ENCODE assay signal across 29 cellular contexts in the genomic region with DNA sequence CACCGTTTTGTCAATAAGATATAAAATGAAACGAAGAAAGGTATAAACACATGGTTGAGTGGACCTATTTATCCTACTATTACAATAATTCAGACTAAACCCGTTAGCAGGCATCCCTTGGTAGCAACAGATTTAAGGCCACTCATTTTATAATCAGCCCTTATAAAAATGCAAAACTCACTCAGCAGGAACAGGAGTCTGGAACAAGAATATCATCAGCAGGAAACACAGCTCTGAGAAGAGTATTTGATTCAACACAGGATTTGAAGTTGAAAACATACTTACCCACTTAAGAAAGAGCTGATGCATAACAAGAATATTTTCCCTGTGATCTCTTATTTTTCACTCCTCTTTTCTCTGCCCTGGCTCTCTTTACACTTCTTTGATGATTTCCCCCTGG.
DNase-seq lines count a peak whose midpoint lies in the region; ATAC-seq lines count a peak whose summit lies in the region.
"Had no signal": no experiment of that assay in that cellular context is flagged by ENCODE, and none has a peak within 500 bp of the region (broad histone marks: within the 10 kb centered on the region; RNA-seq: fewer than 3 reads in every experiment).

No MANE protein-coding gene starts in this region.

- H3K27ac ChIP-seq in Karpas-422 (ENCODE audit: low read length), result no peak overlapping the region
- peak overlapping the region; percentile 94 for H3K27ac ChIP-seq in SK-N-MC
- peak overlapping the region; percentile 19 for H3K27ac ChIP-seq in mesodermal cell (ENCODE audit: low read depth, low read length, severe bottlenecking)
- H3K27ac ChIP-seq: BLaER1 treated with 17β-estradiol and CSF1 and Interleukin-3, amounts not matched to agents 10 nM and 100 nM; pancreas; right atrium auricular region; spleen had no signal

- H3K79me2 ChIP-seq in Karpas-422 (ENCODE audit: low read length), result no peaks in the 10 kb centered on the region

- peak overlapping the region; percentile 68 for H2AFZ ChIP-seq in Karpas-422 (ENCODE audit: low read length)

- H3K9me3 Mint-ChIP-seq in activated CD4-positive, alpha-beta T cell treated with anti-CD3 and anti-CD28 coated beads, Interleukin-2, amount 10 ng/mL, durations not matched to agents 7 days and 5 days, result no peaks in the 10 kb centered on the region
- H3K9me3 Mint-ChIP-seq: WTC11 had no signal

- H3K9ac ChIP-seq in Karpas-422 (ENCODE audit: low read length), result no peak overlapping the region
- H3K9ac ChIP-seq in SK-N-MC (ENCODE audit: insufficient read length), result peak overlapping the region; percentile 61
- H3K9ac ChIP-seq: BLaER1 treated with 17β-estradiol and CSF1 and Interleukin-3, amounts not matched to agents 10 nM and 100 nM had no signal

- no peaks in the 10 kb centered on the region for H3K27me3 ChIP-seq in Karpas-422 (ENCODE audit: low read length)
- H3K27me3 ChIP-seq: BLaER1 treated with 17β-estradiol and CSF1 and Interleukin-3, amounts not matched to agents 10 nM and 100 nM; pancreas; right atrium auricular region; spleen had no signal

- no peak overlapping the region for H3K4me2 ChIP-seq in Karpas-422 (ENCODE audit: low read depth, low read length, poor library complexity, severe bottlenecking)
- H3K4me2 ChIP-seq: BLaER1 treated with 17β-estradiol and CSF1 and Interleukin-3, amounts not matched to agents 10 nM and 100 nM had no signal

- CTCF ChIA-PET in activated CD4-positive, alpha-beta T cell treated with anti-CD3 and anti-CD28 coated beads, Interleukin-2, amount 10 ng/mL, durations not matched to agents 7 days and 5 days (lab: Charles Lee), result no interaction called here

- H3K36me3 ChIP-seq in Karpas-422 (ENCODE audit: insufficient read depth, low read length) (no peaks in the 10 kb centered on the region), SK-N-MC (ENCODE audit: insufficient read depth, low read length) (0 out of 2 replicates have a peak, but pooled peaks cover under 1% of the 10 kb centered on the region), mesodermal cell (ENCODE audit: control insufficient read depth, insufficient read depth, low read length) (no peaks in the 10 kb centered on the region)
- H3K36me3 ChIP-seq: BLaER1 treated with 17β-estradiol and CSF1 and Interleukin-3, amounts not matched to agents 10 nM and 100 nM; pancreas; right atrium auricular region; spleen had no signal

- H3K9me3 ChIP-seq in Karpas-422 (ENCODE audit: low read length) (no peaks in the 10 kb centered on the region), SK-N-MC (ENCODE audit: low read depth, low read length) (no peaks in the 10 kb centered on the region), mesodermal cell (ENCODE audit: control insufficient read depth, low read length) (no peaks in the 10 kb centered on the region)

- H3K4me3 ChIP-seq in Karpas-422 (ENCODE audit: low read length), result no peak overlapping the region
- H3K4me3 ChIP-seq in SK-N-MC, result peak overlapping the region; percentile 67
- H3K4me3 ChIP-seq in mesodermal cell (ENCODE audit: extremely low read depth, insufficient read depth, low read length, poor library complexity, severe bottlenecking), result no peak overlapping the region
- H3K4me3 ChIP-seq: BLaER1 treated with 17β-estradiol and CSF1 and Interleukin-3, amounts not matched to agents 10 nM and 100 nM; pancreas; right atrium auricular region; spleen had no signal

- no peaks in the 10 kb centered on the region for H3K4me1 Mint-ChIP-seq in activated CD4-positive, alpha-beta T cell treated with anti-CD3 and anti-CD28 coated beads, Interleukin-2, amount 10 ng/mL, durations not matched to agents 7 days and 5 days
- H3K4me1 Mint-ChIP-seq: activated naive CD4-positive, alpha-beta T cell treated with anti-CD3 and anti-CD28 coated beads, Interleukin-2, amount 50 U/mL, for 24 hours; activated T-helper 17 cell treated with anti-CD3 and anti-CD28 coated beads, Interleukin-2, amount 50 U/mL, for 72 hours; naive thymus-derived CD4-positive, alpha-beta T cell had no signal

- DNase-seq in DMS53 (lab: John Stamatoyannopoulos, UW), result peak; percentile 72
- DNase-seq in Karpas-422, result no peak
- DNase-seq in SK-N-MC (ENCODE audit: low read depth, low spot score), result peak; percentile 55
- DNase-seq in activated CD4-positive, alpha-beta T cell treated with anti-CD3 and anti-CD28 coated beads for 1 hour, result no peak
- no peak for DNase-seq in activated CD4-positive, alpha-beta T cell treated with anti-CD3 and anti-CD28 coated beads, Interleukin-2, amount 10 ng/mL, durations not matched to agents 7 days and 5 days
- DNase-seq: activated CD4-positive, alpha-beta T cell treated with anti-CD3 and anti-CD28 coated beads, Interleukin-2, amount 50 U/mL, for 48 hours; activated CD8-positive, alpha-beta memory T cell treated with anti-CD3 and anti-CD28 coated beads, Interleukin-2, amount 50 U/mL, for 48 hours; central memory CD4-positive, alpha-beta T cell; EL; IMR-90; left colon; naive thymus-derived CD4-positive, alpha-beta T cell; NCI-H1436; NCI-H2171; NCI-H82; pancreas; Right ventricle myocardium superior; spleen; stimulated activated CD4-positive, alpha-beta T cell treated with anti-CD3 and anti-CD28 coated beads, Interleukin-4, amount 100 ng/mL, for 24 hours; SW 1271 had no signal

- no peaks in the 10 kb centered on the region for H3K9me2 ChIP-seq in Karpas-422 (replicated peaks; ENCODE audit: insufficient read depth, low read length)

- no peaks in the 10 kb centered on the region for H3K36me3 Mint-ChIP-seq in activated CD4-positive, alpha-beta T cell treated with anti-CD3 and anti-CD28 coated beads, Interleukin-2, amount 10 ng/mL, durations not matched to agents 7 days and 5 days (ENCODE audit: low read depth)
- H3K36me3 Mint-ChIP-seq: activated naive CD4-positive, alpha-beta T cell treated with anti-CD3 and anti-CD28 coated beads, Interleukin-2, amount 50 U/mL, for 24 hours; naive thymus-derived CD4-positive, alpha-beta T cell; WTC11 had no signal

- no peaks in the 10 kb centered on the region for H3K4me1 ChIP-seq in Karpas-422 (ENCODE audit: low read length)
- H3K4me1 ChIP-seq in mesodermal cell (ENCODE audit: control insufficient read depth, insufficient read depth, low read length, poor library complexity, severe bottlenecking), result no peaks in the 10 kb centered on the region
- H3K4me1 ChIP-seq: BLaER1 treated with 17β-estradiol and CSF1 and Interleukin-3, amounts not matched to agents 10 nM and 100 nM; pancreas; right atrium auricular region; spleen had no signal

- no CpG with 5 or more reads among the region's 3 CpGs for WGBS in mesodermal cell (ENCODE audit: insufficient coverage in 2 of 2), 2 experiments

- POLR2A ChIA-PET in activated CD4-positive, alpha-beta T cell treated with anti-CD3 and anti-CD28 coated beads, Interleukin-2, amount 10 ng/mL, durations not matched to agents 7 days and 5 days (lab: Charles Lee), result no interaction called here

- ATAC-seq in HG03135 (IDR thresholded peaks at IDR 0.05; ENCODE audit: unreplicated experiment) (no peak), GM21515 (IDR thresholded peaks at IDR 0.05; ENCODE audit: unreplicated experiment) (no peak)
- ATAC-seq: activated T-helper 17 cell treated with anti-CD3 and anti-CD28 coated beads, Interleukin-2, amount 50 U/mL, for 72 hours; left colon; naive thymus-derived CD4-positive, alpha-beta T cell; pancreas had no signal

- no peak overlapping the region for H3K27ac Mint-ChIP-seq in activated CD4-positive, alpha-beta T cell treated with anti-CD3 and anti-CD28 coated beads, Interleukin-2, amount 10 ng/mL, durations not matched to agents 7 days and 5 days
- H3K27ac Mint-ChIP-seq: activated naive CD4-positive, alpha-beta T cell treated with anti-CD3 and anti-CD28 coated beads, Interleukin-2, amount 50 U/mL, for 24 hours; activated T-helper 17 cell treated with anti-CD3 and anti-CD28 coated beads, Interleukin-2, amount 50 U/mL, for 72 hours; naive thymus-derived CD4-positive, alpha-beta T cell; stimulated activated naive CD8-positive, alpha-beta T cell treated with anti-CD3 and anti-CD28 coated beads, Interleukin-15, Interleukin-2, amounts not matched to agents 100 ng/mL and 50 ng/mL, for 24 hours; WTC11 had no signal

- no peaks in the 10 kb centered on the region for H3K27me3 Mint-ChIP-seq in activated CD4-positive, alpha-beta T cell treated with anti-CD3 and anti-CD28 coated beads, Interleukin-2, amount 10 ng/mL, durations not matched to agents 7 days and 5 days
- H3K27me3 Mint-ChIP-seq: activated naive CD4-positive, alpha-beta T cell treated with anti-CD3 and anti-CD28 coated beads, Interleukin-2, amount 50 U/mL, for 24 hours; activated T-helper 17 cell treated with anti-CD3 and anti-CD28 coated beads, Interleukin-2, amount 50 U/mL, for 72 hours; naive thymus-derived CD4-positive, alpha-beta T cell; stimulated activated naive CD8-positive, alpha-beta T cell treated with anti-CD3 and anti-CD28 coated beads, Interleukin-15, Interleukin-2, amounts not matched to agents 100 ng/mL and 50 ng/mL, for 24 hours had no signal

- no peaks in the 10 kb centered on the region for H4K20me1 ChIP-seq in Karpas-422 (ENCODE audit: insufficient read depth, low read depth, low read length)
- H4K20me1 ChIP-seq: BLaER1 treated with 17β-estradiol and CSF1 and Interleukin-3, amounts not matched to agents 10 nM and 100 nM had no signal

- no peak overlapping the region for H3K4me3 Mint-ChIP-seq in activated CD4-positive, alpha-beta T cell treated with anti-CD3 and anti-CD28 coated beads, Interleukin-2, amount 10 ng/mL, durations not matched to agents 7 days and 5 days
- H3K4me3 Mint-ChIP-seq: activated naive CD4-positive, alpha-beta T cell treated with anti-CD3 and anti-CD28 coated beads, Interleukin-2, amount 50 U/mL, for 24 hours; activated T-helper 17 cell treated with anti-CD3 and anti-CD28 coated beads, Interleukin-2, amount 50 U/mL, for 72 hours; naive thymus-derived CD4-positive, alpha-beta T cell; stimulated activated naive CD8-positive, alpha-beta T cell treated with anti-CD3 and anti-CD28 coated beads, Interleukin-15, Interleukin-2, amounts not matched to agents 100 ng/mL and 50 ng/mL, for 24 hours; WTC11 had no signal

Comparison
In these comparisons a context has a peak if more than half of its experiments do, and no peak if none do; other contexts are left out.
1. DNase-seq: peak in DMS53 (single experiment) and SK-N-MC (single experiment); none in Karpas-422 (single experiment), activated CD4-positive, alpha-beta T cell treated with anti-CD3 and anti-CD28 coated beads for 1 hour (single experiment) and activated CD4-positive, alpha-beta T cell treated with anti-CD3 and anti-CD28 coated beads, Interleukin-2, amount 10 ng/mL, durations not matched to agents 7 days and 5 days (single experiment).